Comparison of ENCODE assay signal across 1 cellular context in the genomic region with DNA sequence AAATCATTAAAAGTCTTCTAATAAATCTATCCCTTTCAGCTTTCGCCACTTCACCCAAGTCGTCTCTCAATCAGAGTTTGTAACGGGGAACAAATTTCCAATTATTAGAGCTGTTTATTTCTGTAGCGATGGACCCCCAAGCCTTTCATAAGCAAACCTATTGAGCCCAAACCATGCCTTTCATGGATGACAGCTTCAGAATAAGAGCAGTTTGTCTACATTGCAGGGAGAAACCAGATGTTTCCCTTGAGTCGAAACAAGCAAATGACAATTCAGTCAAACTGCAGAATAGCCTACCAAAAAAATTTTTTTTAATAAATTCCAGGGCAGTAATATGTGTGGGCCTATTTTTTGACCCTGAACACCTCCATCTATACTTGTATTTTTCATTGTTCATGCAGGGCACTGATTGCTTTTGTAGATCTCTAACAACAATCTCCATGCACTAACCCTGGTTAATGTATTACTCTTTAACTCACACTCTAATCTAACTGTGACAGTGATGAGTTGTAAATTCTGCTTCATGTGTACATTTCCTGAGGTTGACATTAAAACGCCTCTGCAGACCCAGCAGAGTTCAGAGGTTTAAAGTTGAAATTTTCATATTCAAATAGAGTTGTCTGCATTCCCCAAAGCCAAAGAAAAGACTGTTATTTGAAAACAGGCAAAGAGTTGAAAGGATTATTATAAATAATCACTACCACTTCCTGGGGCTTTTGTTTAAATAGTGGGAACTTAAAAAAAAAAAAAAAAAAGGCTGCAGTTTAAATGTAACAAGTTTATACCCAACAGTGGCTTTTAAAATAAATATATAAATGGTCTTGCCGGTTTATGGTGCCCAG.
A peak's percentile ranks its signal among the peaks of the same experiment; 100 is the strongest.
TF ChIP-seq lines count a peak whose summit lies in the region.

No MANE protein-coding gene starts in this region.

TF ChIP-seq in HepG2, 621 proteins besides CTCF, POLR2A, EP300 and RAD21 (continued from another document and continues in another):
- TF ChIP-seq, protein P1, sequence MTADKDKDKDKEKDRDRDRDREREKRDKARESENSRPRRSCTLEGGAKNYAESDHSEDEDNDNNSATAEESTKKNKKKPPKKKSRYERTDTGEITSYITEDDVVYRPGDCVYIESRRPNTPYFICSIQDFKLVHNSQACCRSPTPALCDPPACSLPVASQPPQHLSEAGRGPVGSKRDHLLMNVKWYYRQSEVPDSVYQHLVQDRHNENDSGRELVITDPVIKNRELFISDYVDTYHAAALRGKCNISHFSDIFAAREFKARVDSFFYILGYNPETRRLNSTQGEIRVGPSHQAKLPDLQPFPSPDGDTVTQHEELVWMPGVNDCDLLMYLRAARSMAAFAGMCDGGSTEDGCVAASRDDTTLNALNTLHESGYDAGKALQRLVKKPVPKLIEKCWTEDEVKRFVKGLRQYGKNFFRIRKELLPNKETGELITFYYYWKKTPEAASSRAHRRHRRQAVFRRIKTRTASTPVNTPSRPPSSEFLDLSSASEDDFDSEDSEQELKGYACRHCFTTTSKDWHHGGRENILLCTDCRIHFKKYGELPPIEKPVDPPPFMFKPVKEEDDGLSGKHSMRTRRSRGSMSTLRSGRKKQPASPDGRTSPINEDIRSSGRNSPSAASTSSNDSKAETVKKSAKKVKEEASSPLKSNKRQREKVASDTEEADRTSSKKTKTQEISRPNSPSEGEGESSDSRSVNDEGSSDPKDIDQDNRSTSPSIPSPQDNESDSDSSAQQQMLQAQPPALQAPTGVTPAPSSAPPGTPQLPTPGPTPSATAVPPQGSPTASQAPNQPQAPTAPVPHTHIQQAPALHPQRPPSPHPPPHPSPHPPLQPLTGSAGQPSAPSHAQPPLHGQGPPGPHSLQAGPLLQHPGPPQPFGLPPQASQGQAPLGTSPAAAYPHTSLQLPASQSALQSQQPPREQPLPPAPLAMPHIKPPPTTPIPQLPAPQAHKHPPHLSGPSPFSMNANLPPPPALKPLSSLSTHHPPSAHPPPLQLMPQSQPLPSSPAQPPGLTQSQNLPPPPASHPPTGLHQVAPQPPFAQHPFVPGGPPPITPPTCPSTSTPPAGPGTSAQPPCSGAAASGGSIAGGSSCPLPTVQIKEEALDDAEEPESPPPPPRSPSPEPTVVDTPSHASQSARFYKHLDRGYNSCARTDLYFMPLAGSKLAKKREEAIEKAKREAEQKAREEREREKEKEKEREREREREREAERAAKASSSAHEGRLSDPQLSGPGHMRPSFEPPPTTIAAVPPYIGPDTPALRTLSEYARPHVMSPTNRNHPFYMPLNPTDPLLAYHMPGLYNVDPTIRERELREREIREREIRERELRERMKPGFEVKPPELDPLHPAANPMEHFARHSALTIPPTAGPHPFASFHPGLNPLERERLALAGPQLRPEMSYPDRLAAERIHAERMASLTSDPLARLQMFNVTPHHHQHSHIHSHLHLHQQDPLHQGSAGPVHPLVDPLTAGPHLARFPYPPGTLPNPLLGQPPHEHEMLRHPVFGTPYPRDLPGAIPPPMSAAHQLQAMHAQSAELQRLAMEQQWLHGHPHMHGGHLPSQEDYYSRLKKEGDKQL (CRISPR knock-in tag; IDR thresholded peaks at IDR 0.05; ENCODE audit: low read depth) = peak; percentile 86; the same call in 1 of the 2 replicates
- TF ChIP-seq BRCA1 (CRISPR knock-in tag; IDR thresholded peaks at IDR 0.05) (0 out of 2 replicates have a peak, but pooled peaks have one; percentile 23), ZNF430 (CRISPR knock-in tag; IDR thresholded peaks at IDR 0.05) (no peak), IRF2 (CRISPR knock-in tag; IDR thresholded peaks at IDR 0.05) (peak; percentile 70; the same call in 1 of the 2 replicates), NKX3-1 (CRISPR knock-in tag; IDR thresholded peaks at IDR 0.05) (no peak), FOSL1 (CRISPR knock-in tag; IDR thresholded peaks at IDR 0.05; ENCODE audit: borderline replicate concordance) (no peak; the same call in 1 of the 2 replicates), GTF3A (CRISPR knock-in tag; conservative IDR thresholded peaks at IDR 0.05) (no peak), ZNF558 (CRISPR knock-in tag; IDR thresholded peaks at IDR 0.05; ENCODE audit: borderline replicate concordance) (no peak), FOXM1 (CRISPR knock-in tag; IDR thresholded peaks at IDR 0.05) (no peak), ZNF839 (CRISPR knock-in tag; IDR thresholded peaks at IDR 0.05; ENCODE audit: borderline replicate concordance) (no peak), GLI4 (CRISPR knock-in tag; IDR thresholded peaks at IDR 0.05; ENCODE audit: borderline replicate concordance) (no peak), SAP130 (CRISPR knock-in tag; IDR thresholded peaks at IDR 0.05; ENCODE audit: low read depth) (peak; percentile 93), ETV5 (CRISPR knock-in tag; IDR thresholded peaks at IDR 0.05; ENCODE audit: borderline replicate concordance) (peak; percentile 64; the same call in 1 of the 2 replicates), CHD4 (IDR thresholded peaks at IDR 0.05; ENCODE audit: borderline replicate concordance, low read length) (peak; percentile 46; the same call in 1 of the 2 replicates), TARDBP (CRISPR knock-in tag; IDR thresholded peaks at IDR 0.05) (peak; percentile 56; the same call in 1 of the 2 replicates), RFXANK (CRISPR knock-in tag; IDR thresholded peaks at IDR 0.05) (no peak), ZFP1 (CRISPR knock-in tag; IDR thresholded peaks at IDR 0.05) (0 out of 2 replicates have a peak, but pooled peaks have one; percentile 38), MZF1 (CRISPR knock-in tag; IDR thresholded peaks at IDR 0.05; ENCODE audit: borderline replicate concordance) (no peak), ZNF678 (CRISPR knock-in tag; IDR thresholded peaks at IDR 0.05) (no peak)
- TF ChIP-seq, protein P2, sequence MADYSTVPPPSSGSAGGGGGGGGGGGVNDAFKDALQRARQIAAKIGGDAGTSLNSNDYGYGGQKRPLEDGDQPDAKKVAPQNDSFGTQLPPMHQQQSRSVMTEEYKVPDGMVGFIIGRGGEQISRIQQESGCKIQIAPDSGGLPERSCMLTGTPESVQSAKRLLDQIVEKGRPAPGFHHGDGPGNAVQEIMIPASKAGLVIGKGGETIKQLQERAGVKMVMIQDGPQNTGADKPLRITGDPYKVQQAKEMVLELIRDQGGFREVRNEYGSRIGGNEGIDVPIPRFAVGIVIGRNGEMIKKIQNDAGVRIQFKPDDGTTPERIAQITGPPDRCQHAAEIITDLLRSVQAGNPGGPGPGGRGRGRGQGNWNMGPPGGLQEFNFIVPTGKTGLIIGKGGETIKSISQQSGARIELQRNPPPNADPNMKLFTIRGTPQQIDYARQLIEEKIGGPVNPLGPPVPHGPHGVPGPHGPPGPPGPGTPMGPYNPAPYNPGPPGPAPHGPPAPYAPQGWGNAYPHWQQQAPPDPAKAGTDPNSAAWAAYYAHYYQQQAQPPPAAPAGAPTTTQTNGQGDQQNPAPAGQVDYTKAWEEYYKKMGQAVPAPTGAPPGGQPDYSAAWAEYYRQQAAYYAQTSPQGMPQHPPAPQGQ (CRISPR knock-in tag; IDR thresholded peaks at IDR 0.05; ENCODE audit: borderline replicate concordance) = no peak
- TF ChIP-seq, protein P3, sequence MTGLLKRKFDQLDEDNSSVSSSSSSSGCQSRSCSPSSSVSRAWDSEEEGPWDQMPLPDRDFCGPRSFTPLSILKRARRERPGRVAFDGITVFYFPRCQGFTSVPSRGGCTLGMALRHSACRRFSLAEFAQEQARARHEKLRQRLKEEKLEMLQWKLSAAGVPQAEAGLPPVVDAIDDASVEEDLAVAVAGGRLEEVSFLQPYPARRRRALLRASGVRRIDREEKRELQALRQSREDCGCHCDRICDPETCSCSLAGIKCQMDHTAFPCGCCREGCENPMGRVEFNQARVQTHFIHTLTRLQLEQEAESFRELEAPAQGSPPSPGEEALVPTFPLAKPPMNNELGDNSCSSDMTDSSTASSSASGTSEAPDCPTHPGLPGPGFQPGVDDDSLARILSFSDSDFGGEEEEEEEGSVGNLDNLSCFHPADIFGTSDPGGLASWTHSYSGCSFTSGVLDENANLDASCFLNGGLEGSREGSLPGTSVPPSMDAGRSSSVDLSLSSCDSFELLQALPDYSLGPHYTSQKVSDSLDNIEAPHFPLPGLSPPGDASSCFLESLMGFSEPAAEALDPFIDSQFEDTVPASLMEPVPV (CRISPR knock-in tag; IDR thresholded peaks at IDR 0.05) = no peak
- TF ChIP-seq, protein P4, sequence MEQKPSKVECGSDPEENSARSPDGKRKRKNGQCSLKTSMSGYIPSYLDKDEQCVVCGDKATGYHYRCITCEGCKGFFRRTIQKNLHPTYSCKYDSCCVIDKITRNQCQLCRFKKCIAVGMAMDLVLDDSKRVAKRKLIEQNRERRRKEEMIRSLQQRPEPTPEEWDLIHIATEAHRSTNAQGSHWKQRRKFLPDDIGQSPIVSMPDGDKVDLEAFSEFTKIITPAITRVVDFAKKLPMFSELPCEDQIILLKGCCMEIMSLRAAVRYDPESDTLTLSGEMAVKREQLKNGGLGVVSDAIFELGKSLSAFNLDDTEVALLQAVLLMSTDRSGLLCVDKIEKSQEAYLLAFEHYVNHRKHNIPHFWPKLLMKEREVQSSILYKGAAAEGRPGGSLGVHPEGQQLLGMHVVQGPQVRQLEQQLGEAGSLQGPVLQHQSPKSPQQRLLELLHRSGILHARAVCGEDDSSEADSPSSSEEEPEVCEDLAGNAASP (CRISPR knock-in tag; IDR thresholded peaks at IDR 0.05; ENCODE audit: borderline replicate concordance) = peak; percentile 82
- TF ChIP-seq, protein P5, sequence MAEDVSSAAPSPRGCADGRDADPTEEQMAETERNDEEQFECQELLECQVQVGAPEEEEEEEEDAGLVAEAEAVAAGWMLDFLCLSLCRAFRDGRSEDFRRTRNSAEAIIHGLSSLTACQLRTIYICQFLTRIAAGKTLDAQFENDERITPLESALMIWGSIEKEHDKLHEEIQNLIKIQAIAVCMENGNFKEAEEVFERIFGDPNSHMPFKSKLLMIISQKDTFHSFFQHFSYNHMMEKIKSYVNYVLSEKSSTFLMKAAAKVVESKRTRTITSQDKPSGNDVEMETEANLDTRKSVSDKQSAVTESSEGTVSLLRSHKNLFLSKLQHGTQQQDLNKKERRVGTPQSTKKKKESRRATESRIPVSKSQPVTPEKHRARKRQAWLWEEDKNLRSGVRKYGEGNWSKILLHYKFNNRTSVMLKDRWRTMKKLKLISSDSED (CRISPR knock-in tag; IDR thresholded peaks at IDR 0.05) = no peak
- TF ChIP-seq, protein P6, sequence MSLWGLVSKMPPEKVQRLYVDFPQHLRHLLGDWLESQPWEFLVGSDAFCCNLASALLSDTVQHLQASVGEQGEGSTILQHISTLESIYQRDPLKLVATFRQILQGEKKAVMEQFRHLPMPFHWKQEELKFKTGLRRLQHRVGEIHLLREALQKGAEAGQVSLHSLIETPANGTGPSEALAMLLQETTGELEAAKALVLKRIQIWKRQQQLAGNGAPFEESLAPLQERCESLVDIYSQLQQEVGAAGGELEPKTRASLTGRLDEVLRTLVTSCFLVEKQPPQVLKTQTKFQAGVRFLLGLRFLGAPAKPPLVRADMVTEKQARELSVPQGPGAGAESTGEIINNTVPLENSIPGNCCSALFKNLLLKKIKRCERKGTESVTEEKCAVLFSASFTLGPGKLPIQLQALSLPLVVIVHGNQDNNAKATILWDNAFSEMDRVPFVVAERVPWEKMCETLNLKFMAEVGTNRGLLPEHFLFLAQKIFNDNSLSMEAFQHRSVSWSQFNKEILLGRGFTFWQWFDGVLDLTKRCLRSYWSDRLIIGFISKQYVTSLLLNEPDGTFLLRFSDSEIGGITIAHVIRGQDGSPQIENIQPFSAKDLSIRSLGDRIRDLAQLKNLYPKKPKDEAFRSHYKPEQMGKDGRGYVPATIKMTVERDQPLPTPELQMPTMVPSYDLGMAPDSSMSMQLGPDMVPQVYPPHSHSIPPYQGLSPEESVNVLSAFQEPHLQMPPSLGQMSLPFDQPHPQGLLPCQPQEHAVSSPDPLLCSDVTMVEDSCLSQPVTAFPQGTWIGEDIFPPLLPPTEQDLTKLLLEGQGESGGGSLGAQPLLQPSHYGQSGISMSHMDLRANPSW (CRISPR knock-in tag; IDR thresholded peaks at IDR 0.05; ENCODE audit: borderline replicate concordance) = peak; percentile 74; the same call in 1 of the 2 replicates
- TF ChIP-seq, protein P7, sequence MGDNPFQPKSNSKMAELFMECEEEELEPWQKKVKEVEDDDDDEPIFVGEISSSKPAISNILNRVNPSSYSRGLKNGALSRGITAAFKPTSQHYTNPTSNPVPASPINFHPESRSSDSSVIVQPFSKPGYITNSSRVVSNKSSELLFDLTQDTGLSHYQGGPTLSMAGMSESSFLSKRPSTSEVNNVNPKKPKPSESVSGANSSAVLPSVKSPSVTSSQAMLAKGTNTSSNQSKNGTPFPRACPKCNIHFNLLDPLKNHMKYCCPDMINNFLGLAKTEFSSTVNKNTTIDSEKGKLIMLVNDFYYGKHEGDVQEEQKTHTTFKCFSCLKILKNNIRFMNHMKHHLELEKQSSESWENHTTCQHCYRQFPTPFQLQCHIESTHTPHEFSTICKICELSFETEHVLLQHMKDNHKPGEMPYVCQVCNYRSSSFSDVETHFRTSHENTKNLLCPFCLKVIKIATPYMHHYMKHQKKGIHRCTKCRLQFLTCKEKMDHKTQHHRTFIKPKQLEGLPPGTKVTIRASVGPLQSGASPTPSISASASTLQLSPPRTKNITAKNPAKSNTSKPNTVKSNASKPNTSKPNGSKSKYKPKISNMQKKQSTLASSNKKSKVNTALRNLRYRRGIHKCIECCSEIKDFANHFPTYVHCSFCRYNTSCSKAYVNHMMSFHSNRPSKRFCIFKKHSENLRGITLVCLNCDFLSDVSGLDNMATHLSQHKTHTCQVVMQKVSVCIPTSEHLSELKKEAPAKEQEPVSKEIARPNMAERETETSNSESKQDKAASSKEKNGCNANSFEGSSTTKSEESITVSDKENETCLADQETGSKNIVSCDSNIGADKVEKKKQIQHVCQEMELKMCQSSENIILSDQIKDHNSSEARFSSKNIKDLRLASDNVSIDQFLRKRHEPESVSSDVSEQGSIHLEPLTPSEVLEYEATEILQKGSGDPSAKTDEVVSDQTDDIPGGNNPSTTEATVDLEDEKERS (CRISPR knock-in tag; IDR thresholded peaks at IDR 0.05) = 0 out of 2 replicates have a peak, but pooled peaks have one; percentile 8
- TF ChIP-seq, protein P8, sequence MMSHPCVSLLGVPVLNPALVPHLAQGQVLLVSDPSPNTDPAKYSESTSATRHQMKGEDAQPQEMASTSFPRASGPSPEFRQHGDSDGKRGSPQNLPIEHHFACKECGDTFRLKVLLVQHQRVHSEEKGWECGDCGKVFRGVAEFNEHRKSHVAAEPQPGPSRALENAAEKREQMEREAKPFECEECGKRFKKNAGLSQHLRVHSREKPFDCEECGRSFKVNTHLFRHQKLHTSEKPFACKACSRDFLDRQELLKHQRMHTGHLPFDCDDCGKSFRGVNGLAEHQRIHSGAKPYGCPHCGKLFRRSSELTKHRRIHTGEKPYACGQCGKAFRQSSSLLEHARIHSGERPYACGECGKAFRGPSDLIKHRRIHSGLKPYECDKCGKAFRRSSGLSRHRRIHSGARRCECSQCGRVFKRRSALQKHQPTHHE (CRISPR knock-in tag; IDR thresholded peaks at IDR 0.05; ENCODE audit: borderline replicate concordance) = no peak
- TF ChIP-seq, protein P9, sequence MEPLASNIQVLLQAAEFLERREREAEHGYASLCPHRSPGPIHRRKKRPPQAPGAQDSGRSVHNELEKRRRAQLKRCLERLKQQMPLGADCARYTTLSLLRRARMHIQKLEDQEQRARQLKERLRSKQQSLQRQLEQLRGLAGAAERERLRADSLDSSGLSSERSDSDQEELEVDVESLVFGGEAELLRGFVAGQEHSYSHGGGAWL (CRISPR knock-in tag; IDR thresholded peaks at IDR 0.05) = no peak
- TF ChIP-seq, protein P10, sequence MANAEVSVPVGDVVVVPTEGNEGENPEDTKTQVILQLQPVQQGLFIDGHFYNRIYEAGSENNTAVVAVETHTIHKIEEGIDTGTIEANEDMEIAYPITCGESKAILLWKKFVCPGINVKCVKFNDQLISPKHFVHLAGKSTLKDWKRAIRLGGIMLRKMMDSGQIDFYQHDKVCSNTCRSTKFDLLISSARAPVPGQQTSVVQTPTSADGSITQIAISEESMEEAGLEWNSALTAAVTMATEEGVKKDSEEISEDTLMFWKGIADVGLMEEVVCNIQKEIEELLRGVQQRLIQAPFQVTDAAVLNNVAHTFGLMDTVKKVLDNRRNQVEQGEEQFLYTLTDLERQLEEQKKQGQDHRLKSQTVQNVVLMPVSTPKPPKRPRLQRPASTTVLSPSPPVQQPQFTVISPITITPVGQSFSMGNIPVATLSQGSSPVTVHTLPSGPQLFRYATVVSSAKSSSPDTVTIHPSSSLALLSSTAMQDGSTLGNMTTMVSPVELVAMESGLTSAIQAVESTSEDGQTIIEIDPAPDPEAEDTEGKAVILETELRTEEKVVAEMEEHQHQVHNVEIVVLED (CRISPR knock-in tag; IDR thresholded peaks at IDR 0.05; ENCODE audit: borderline replicate concordance) = peak; percentile 1; the same call in 1 of the 2 replicates
